19 cellular contexts compared by ENCODE assay signal in the genomic region with DNA sequence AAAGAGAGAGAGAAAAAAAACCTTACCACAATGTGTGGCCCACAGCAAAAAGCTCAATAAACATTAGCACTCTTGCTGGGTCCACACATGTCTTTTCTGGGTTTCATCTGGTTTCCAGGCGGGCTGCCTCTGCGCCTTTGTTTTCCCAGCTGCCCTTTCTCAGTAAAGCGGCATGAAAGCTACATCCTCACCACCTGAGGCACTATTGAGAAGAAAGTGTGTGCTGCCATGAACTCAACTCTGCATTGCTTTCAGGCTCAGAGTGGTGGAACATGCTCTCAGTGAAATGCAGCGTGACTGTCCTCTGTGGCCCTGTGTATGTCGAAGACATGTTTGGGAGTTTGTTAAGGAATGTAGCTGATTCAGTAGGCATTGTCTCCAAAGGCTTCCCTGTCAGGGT.
A peak's percentile ranks its signal among the peaks of the same experiment; 100 is the strongest.
DNase-seq lines count a peak whose midpoint lies in the region; ATAC-seq and TF ChIP-seq lines count a peak whose summit lies in the region.
"Had no signal": no experiment of that assay in that cellular context is flagged by ENCODE, and none has a peak within 500 bp of the region (broad histone marks: within the 10 kb centered on the region; RNA-seq: fewer than 3 reads in every experiment).

No MANE protein-coding gene starts in this region.

- H3K4me3 Mint-ChIP-seq in endodermal cell, result no peak overlapping the region
- H3K4me3 Mint-ChIP-seq: central memory CD8-positive, alpha-beta T cell; IgD-negative memory B cell; stimulated activated effector memory CD8-positive, alpha-beta T cell treated with anti-CD3 and anti-CD28 coated beads, Interleukin-12 subunit alpha, Interleukin-12 subunit beta, amount 100 ng/mL, for 72 hours had no signal

- H3K4me1 ChIP-seq in endodermal cell (ENCODE audit: control insufficient read depth, insufficient read depth, low read length) (peaks cover 4% of the 10 kb centered on the region), GM23248 (ENCODE audit: insufficient read depth) (no peaks in the 10 kb centered on the region)
- H3K4me1 ChIP-seq: thyroid gland had no signal

- ATAC-seq in HG03354 (IDR thresholded peaks at IDR 0.05; ENCODE audit: poor library complexity, severe bottlenecking, unreplicated experiment), result no peak
- ATAC-seq: stimulated activated effector memory CD8-positive, alpha-beta T cell treated with anti-CD3 and anti-CD28 coated beads, Interleukin-12 subunit alpha, Interleukin-12 subunit beta, amount 100 ng/mL, for 72 hours had no signal

- H3K4me3 ChIP-seq in endodermal cell (ENCODE audit: low read length) (no peak overlapping the region), GM23248 (no peak overlapping the region)
- H3K4me3 ChIP-seq: HAP-1, PC-9, thyroid gland had no signal

- no peaks in the 10 kb centered on the region for H3K27me3 Mint-ChIP-seq in endodermal cell (ENCODE audit: insufficient read depth)
- H3K27me3 Mint-ChIP-seq: IgD-negative memory B cell had no signal

- H3K9me3 ChIP-seq in endodermal cell (ENCODE audit: control insufficient read depth, low read length) (peaks cover 11% of the 10 kb centered on the region), GM23248 (ENCODE audit: low read depth) (no peaks in the 10 kb centered on the region)
- H3K9me3 ChIP-seq: HAP-1, thyroid gland had no signal

- H2AFZ ChIP-seq in GM23248, result no peak overlapping the region
- H2AFZ ChIP-seq: PC-9 had no signal

- H3K9me2 ChIP-seq in GM23248 (ENCODE audit: insufficient read depth), result no peaks in the 10 kb centered on the region

- H3K36me3 ChIP-seq in endodermal cell (ENCODE audit: control insufficient read depth, insufficient read depth, low read length) (peaks cover 41% of the 10 kb centered on the region), GM23248 (ENCODE audit: low read depth) (no peaks in the 10 kb centered on the region)
- H3K36me3 ChIP-seq: HAP-1, thyroid gland had no signal

- DNase-seq in DMS53 (lab: John Stamatoyannopoulos, UW) (peak; percentile 33), DMS53 treated with DMSO at 0.1 percent for 48 hours (lab: John Stamatoyannopoulos, UW; ENCODE audit: unreplicated experiment) (no peak), RPMI8226 (peak; percentile 9), endodermal cell (peak; percentile 77), retina (peak; percentile 47), NCI-H526 treated with DMSO at 0.1 percent for 48 hours (lab: John Stamatoyannopoulos, UW) (no peak), GM23248 (no peak)
- DNase-seq: activated CD4-positive, alpha-beta T cell treated with anti-CD3 and anti-CD28 coated beads for 4 hours; DMS79; effector CD8-positive, alpha-beta T cell; NCI-H2081; PC-9; thyroid gland had no signal

- H3K27me3 ChIP-seq in endodermal cell (ENCODE audit: control insufficient read depth, insufficient read depth, low read length, poor library complexity, severe bottlenecking) (no peaks in the 10 kb centered on the region), GM23248 (replicated peaks; ENCODE audit: insufficient read depth) (no peaks in the 10 kb centered on the region)
- H3K27me3 ChIP-seq: thyroid gland had no signal

- in situ Hi-C loops in GM23248 (cut with MboI), result no loop called here

- H3K9ac ChIP-seq in endodermal cell (ENCODE audit: extremely low read depth, low read length, poor library complexity, severe bottlenecking), result no peak overlapping the region
- no peak overlapping the region for H3K9ac ChIP-seq in GM23248

- no peaks in the 10 kb centered on the region for H3K79me2 ChIP-seq in GM23248 (ENCODE audit: insufficient read depth)

- no peaks in the 10 kb centered on the region for H3F3A ChIP-seq in GM23248 (ENCODE audit: insufficient read depth)

- WGBS in endodermal cell (ENCODE audit: insufficient coverage in 1 of 2, insufficient read length in 1 of 2), 2 experiments, result 87 to 89% methylated on average over 4 to 5 of the region's 5 CpGs
- WGBS in GM23248 (ENCODE audit: low coverage in 1 of 2, low lambda C conversion rate in 2 of 2, missing lambda C conversion rate in 2 of 2), 2 experiments, result 50 to 57% methylated on average over 5 of the region's 5 CpGs

- peaks cover 10% of the 10 kb centered on the region for H3K4me1 Mint-ChIP-seq in endodermal cell
- H3K4me1 Mint-ChIP-seq: central memory CD8-positive, alpha-beta T cell; stimulated activated effector memory CD8-positive, alpha-beta T cell treated with anti-CD3 and anti-CD28 coated beads, Interleukin-12 subunit alpha, Interleukin-12 subunit beta, amount 100 ng/mL, for 72 hours had no signal

- no peak overlapping the region for H3K27ac Mint-ChIP-seq in endodermal cell
- H3K27ac Mint-ChIP-seq: IgD-negative memory B cell; stimulated activated effector memory CD8-positive, alpha-beta T cell treated with anti-CD3 and anti-CD28 coated beads, Interleukin-12 subunit alpha, Interleukin-12 subunit beta, amount 100 ng/mL, for 72 hours had no signal

- H3K36me3 Mint-ChIP-seq in endodermal cell (ENCODE audit: low read depth), result peaks cover 13% of the 10 kb centered on the region
- H3K36me3 Mint-ChIP-seq: IgD-negative memory B cell; stimulated activated effector memory CD8-positive, alpha-beta T cell treated with anti-CD3 and anti-CD28 coated beads, Interleukin-12 subunit alpha, Interleukin-12 subunit beta, amount 100 ng/mL, for 72 hours had no signal

- TF ChIP-seq CTCF in endodermal cell (conservative IDR thresholded peaks at IDR 0.05), result peak; percentile 64

- H3K27ac ChIP-seq in endodermal cell (ENCODE audit: low read depth, low read length) (peak overlapping the region; percentile 13), GM23248 (no peak overlapping the region)
- H3K27ac ChIP-seq: HL-60, PC-9, thyroid gland had no signal

- H3K4me2 ChIP-seq in GM23248 (ENCODE audit: unreplicated experiment), result no peak overlapping the region
- H3K4me2 ChIP-seq: PC-9 had no signal

- peaks cover 4% of the 10 kb centered on the region for H3K9me3 Mint-ChIP-seq in endodermal cell
- H3K9me3 Mint-ChIP-seq: central memory CD8-positive, alpha-beta T cell; IgD-negative memory B cell; stimulated activated effector memory CD8-positive, alpha-beta T cell treated with anti-CD3 and anti-CD28 coated beads, Interleukin-12 subunit alpha, Interleukin-12 subunit beta, amount 100 ng/mL, for 72 hours had no signal

- H4K20me1 ChIP-seq in GM23248 (ENCODE audit: insufficient read depth), result no peaks in the 10 kb centered on the region

Comparison
In these comparisons a context has a peak if more than half of its experiments do, and no peak if none do; other contexts are left out.
1. DNase-seq: peak in DMS53 (single experiment), RPMI8226 (single experiment), endodermal cell (single experiment) and retina (single experiment); none in DMS53 treated with DMSO at 0.1 percent for 48 hours (single experiment), NCI-H526 treated with DMSO at 0.1 percent for 48 hours (single experiment) and GM23248 (single experiment).